Comparison of ENCODE assay signal across 1 cellular context in the genomic region with DNA sequence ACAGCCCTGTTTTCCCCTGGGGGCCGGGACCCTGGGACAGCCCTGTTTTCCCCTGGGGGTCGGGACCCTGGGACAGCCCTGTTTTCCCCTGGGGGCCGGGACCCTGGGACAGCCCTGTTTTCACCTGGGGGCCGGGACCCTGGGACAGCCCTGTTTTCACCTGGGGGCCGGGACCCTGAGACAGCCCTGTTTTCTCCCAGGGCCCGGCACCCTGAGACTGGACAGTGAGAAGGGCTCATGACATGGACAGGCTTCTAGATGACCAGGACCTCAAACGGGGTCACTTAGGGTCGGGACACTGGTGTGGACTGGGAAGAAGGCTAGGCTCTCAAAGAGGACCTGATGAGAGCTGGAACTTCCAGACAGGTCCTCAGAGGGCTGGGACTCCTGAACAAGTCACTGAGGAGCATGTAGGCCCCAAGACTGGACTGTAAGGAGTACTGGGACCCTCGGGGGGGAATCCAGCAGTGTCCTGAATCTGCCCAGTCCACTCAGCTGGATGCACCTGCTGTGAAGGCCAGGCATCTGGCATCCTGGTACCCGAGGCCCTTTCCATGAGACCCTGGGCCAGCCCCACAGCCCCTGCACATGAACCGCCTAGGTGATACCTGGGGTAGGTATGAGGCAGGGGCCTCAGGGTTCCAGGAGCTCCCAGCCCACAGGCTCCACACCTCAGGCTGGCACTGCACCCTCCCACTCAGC.
A peak's percentile ranks its signal among the peaks of the same experiment; 100 is the strongest.
TF ChIP-seq lines count a peak whose summit lies in the region.

No MANE protein-coding gene starts in this region.

TF ChIP-seq in HepG2, 621 proteins besides CTCF, POLR2A, EP300 and RAD21:
- TF ChIP-seq NCOA1 (CRISPR knock-in tag; IDR thresholded peaks at IDR 0.05) (no peak), REL (CRISPR knock-in tag; conservative IDR thresholded peaks at IDR 0.05) (no peak), HDAC6 (IDR thresholded peaks at IDR 0.05; ENCODE audit: low read depth, low read length) (no peak), ZNF326 (CRISPR knock-in tag; IDR thresholded peaks at IDR 0.05; ENCODE audit: borderline replicate concordance) (no peak), HDAC2 (CRISPR knock-in tag; IDR thresholded peaks at IDR 0.05) (no peak), LRRFIP1 (CRISPR knock-in tag; conservative IDR thresholded peaks at IDR 0.05) (no peak), ZFX (CRISPR knock-in tag; IDR thresholded peaks at IDR 0.05; ENCODE audit: low read depth) (no peak), RBFOX2 (IDR thresholded peaks at IDR 0.05; ENCODE audit: low read depth, low read length) (0 out of 2 replicates have a peak, but pooled peaks have one; percentile 20), PHF21A (CRISPR knock-in tag; IDR thresholded peaks at IDR 0.05) (no peak), AGO2 (optimal IDR thresholded peaks at IDR 0.05; ENCODE audit: low read depth, low read length) (peak; percentile 37), ZNF484 (CRISPR knock-in tag; IDR thresholded peaks at IDR 0.05; ENCODE audit: borderline replicate concordance, low read depth) (no peak), SIX1 (CRISPR knock-in tag; IDR thresholded peaks at IDR 0.05; ENCODE audit: borderline replicate concordance) (no peak), ZNF572 (CRISPR knock-in tag; IDR thresholded peaks at IDR 0.05) (no peak), ZNF232 (CRISPR knock-in tag; IDR thresholded peaks at IDR 0.05; ENCODE audit: borderline replicate concordance) (no peak), HHEX (CRISPR knock-in tag; IDR thresholded peaks at IDR 0.05) (no peak)
- TF ChIP-seq, protein P1, sequence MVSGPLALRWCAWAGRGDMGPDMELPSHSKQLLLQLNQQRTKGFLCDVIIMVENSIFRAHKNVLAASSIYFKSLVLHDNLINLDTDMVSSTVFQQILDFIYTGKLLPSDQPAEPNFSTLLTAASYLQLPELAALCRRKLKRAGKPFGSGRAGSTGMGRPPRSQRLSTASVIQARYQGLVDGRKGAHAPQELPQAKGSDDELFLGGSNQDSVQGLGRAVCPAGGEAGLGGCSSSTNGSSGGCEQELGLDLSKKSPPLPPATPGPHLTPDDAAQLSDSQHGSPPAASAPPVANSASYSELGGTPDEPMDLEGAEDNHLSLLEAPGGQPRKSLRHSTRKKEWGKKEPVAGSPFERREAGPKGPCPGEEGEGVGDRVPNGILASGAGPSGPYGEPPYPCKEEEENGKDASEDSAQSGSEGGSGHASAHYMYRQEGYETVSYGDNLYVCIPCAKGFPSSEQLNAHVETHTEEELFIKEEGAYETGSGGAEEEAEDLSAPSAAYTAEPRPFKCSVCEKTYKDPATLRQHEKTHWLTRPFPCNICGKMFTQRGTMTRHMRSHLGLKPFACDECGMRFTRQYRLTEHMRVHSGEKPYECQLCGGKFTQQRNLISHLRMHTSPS (CRISPR knock-in tag; IDR thresholded peaks at IDR 0.05; ENCODE audit: low read depth), result no peak
